Comparison of ENCODE assay signal across 8 cellular contexts in genomic region chr17:3893003-3893719, GRCh38. TPM values are rescaled to one million over a fixed set of nuclear protein-coding genes. Genes with fewer than 3 reads are reported as not detected.
DNase-seq lines count a peak whose midpoint lies in the region; ATAC-seq and TF ChIP-seq lines count a peak whose summit lies in the region.

Gene CAMKK1, minus strand, starts transcription at chr17:3893053. Its CDS starts 7,366 bp downstream, at chr17:3885687.

- no peak for TF ChIP-seq CTCF in fibroblast of the aortic adventitia (IDR thresholded peaks at IDR 0.05; ENCODE audit: insufficient read depth, low read length)
- no peak for TF ChIP-seq CTCF in nephron progenitor cell (IDR thresholded peaks at IDR 0.05)

- H3K27me3 Mint-ChIP-seq in IgD-negative memory B cell = no peaks in the 10 kb centered on the region
- H3K27me3 Mint-ChIP-seq in activated T-helper 2 cell treated with anti-CD3 and anti-CD28 coated beads, Interferon-gamma antibody, Interleukin-2, Interleukin-4, amounts not matched to agents 10 μg/mL and 5 μg/mL and 100 μg/mL, durations not matched to agents 14 hours and 24 hours and 36 hours (ENCODE audit: low read depth) = peaks cover 6% of the 10 kb centered on the region
- peaks cover 42% of the 10 kb centered on the region for H3K27me3 Mint-ChIP-seq in nephron progenitor cell (ENCODE audit: low read depth, poor library complexity)
- peaks cover 7% of the 10 kb centered on the region for H3K27me3 Mint-ChIP-seq in stimulated activated naive CD8-positive, alpha-beta T cell treated with anti-CD3 and anti-CD28 coated beads, Interleukin-15, Interleukin-2, amounts not matched to agents 100 ng/mL and 50 ng/mL, for 24 hours

- H3K27ac Mint-ChIP-seq in IgD-negative memory B cell = peak within 1 kb of the TSS; percentile 39 to 87 (median 80)
- peak within 1 kb of the TSS; percentile 79 for H3K27ac Mint-ChIP-seq in activated T-helper 2 cell treated with anti-CD3 and anti-CD28 coated beads, Interferon-gamma antibody, Interleukin-2, Interleukin-4, amounts not matched to agents 10 μg/mL and 5 μg/mL and 100 μg/mL, durations not matched to agents 14 hours and 24 hours and 36 hours
- H3K27ac Mint-ChIP-seq in nephron progenitor cell = no peak within 1 kb of the TSS
- peak within 1 kb of the TSS; percentile 63 for H3K27ac Mint-ChIP-seq in stimulated activated naive CD8-positive, alpha-beta T cell treated with anti-CD3 and anti-CD28 coated beads, Interleukin-15, Interleukin-2, amounts not matched to agents 100 ng/mL and 50 ng/mL, for 24 hours

- peaks cover 8 to 22% (median 17%) of the 10 kb centered on the region in 3 donors for H3K4me1 Mint-ChIP-seq in IgD-negative memory B cell
- peaks cover 23% of the 10 kb centered on the region for H3K4me1 Mint-ChIP-seq in activated T-helper 2 cell treated with anti-CD3 and anti-CD28 coated beads, Interferon-gamma antibody, Interleukin-2, Interleukin-4, amounts not matched to agents 10 μg/mL and 5 μg/mL and 100 μg/mL, durations not matched to agents 14 hours and 24 hours and 36 hours (ENCODE audit: low read depth)
- peaks cover 77% of the 10 kb centered on the region for H3K4me1 Mint-ChIP-seq in nephron progenitor cell
- peaks cover 30% of the 10 kb centered on the region for H3K4me1 Mint-ChIP-seq in stimulated activated naive CD8-positive, alpha-beta T cell treated with anti-CD3 and anti-CD28 coated beads, Interleukin-15, Interleukin-2, amounts not matched to agents 100 ng/mL and 50 ng/mL, for 24 hours (ENCODE audit: low read depth)

- intact Hi-C loops in activated T-helper 2 cell treated with anti-CD3 and anti-CD28 coated beads, Interferon-gamma antibody, Interleukin-2, Interleukin-4, amounts not matched to agents 10 μg/mL and 5 μg/mL and 100 μg/mL, durations not matched to agents 14 hours and 24 hours and 36 hours (cut with micrococcal nuclease) = loop anchor here (2.0 kb wide), 1 partner anchor 46 kb away; the partner anchor contains the start of gene NCBP3

- H3K4me3 Mint-ChIP-seq in IgD-negative memory B cell (peak within 1 kb of the TSS; percentile 82 to 95 (median 90)), nephron progenitor cell (peak within 1 kb of the TSS; percentile 78)
- peak within 1 kb of the TSS; percentile 79 for H3K4me3 Mint-ChIP-seq in activated T-helper 2 cell treated with anti-CD3 and anti-CD28 coated beads, Interferon-gamma antibody, Interleukin-2, Interleukin-4, amounts not matched to agents 10 μg/mL and 5 μg/mL and 100 μg/mL, durations not matched to agents 14 hours and 24 hours and 36 hours (ENCODE audit: low read depth)
- H3K4me3 Mint-ChIP-seq in stimulated activated naive CD8-positive, alpha-beta T cell treated with anti-CD3 and anti-CD28 coated beads, Interleukin-15, Interleukin-2, amounts not matched to agents 100 ng/mL and 50 ng/mL, for 24 hours = peak within 1 kb of the TSS; percentile 80

- peak within 1 kb of the TSS; percentile 71 for H3K4me3 ChIP-seq in fibroblast of the aortic adventitia (ENCODE audit: low read depth, low read length)

- H3K36me3 Mint-ChIP-seq in IgD-negative memory B cell = no peaks in the 10 kb centered on the region
- no peaks in the 10 kb centered on the region for H3K36me3 Mint-ChIP-seq in activated T-helper 2 cell treated with anti-CD3 and anti-CD28 coated beads, Interferon-gamma antibody, Interleukin-2, Interleukin-4, amounts not matched to agents 10 μg/mL and 5 μg/mL and 100 μg/mL, durations not matched to agents 14 hours and 24 hours and 36 hours (ENCODE audit: low read depth)
- H3K36me3 Mint-ChIP-seq in nephron progenitor cell (ENCODE audit: low read depth) = no peaks in the 10 kb centered on the region
- H3K36me3 Mint-ChIP-seq in stimulated activated naive CD8-positive, alpha-beta T cell treated with anti-CD3 and anti-CD28 coated beads, Interleukin-15, Interleukin-2, amounts not matched to agents 100 ng/mL and 50 ng/mL, for 24 hours (ENCODE audit: low read depth) = no peaks in the 10 kb centered on the region

- DNase-seq in DMS79 (lab: John Stamatoyannopoulos, UW) (peak; percentile 71), RPMI8226 (peak; percentile 91), fibroblast of the aortic adventitia (ENCODE audit: low read depth) (peak; percentile 68), nephron progenitor cell (peak; percentile 92)
- peak; percentile 88 for DNase-seq in activated T-helper 2 cell treated with anti-CD3 and anti-CD28 coated beads, Interferon-gamma antibody, Interleukin-2, Interleukin-4, amounts not matched to agents 10 μg/mL and 5 μg/mL and 100 μg/mL, durations not matched to agents 14 hours and 24 hours and 36 hours (ENCODE audit: low spot score)

- H3K9me3 Mint-ChIP-seq in IgD-negative memory B cell = no peaks in the 10 kb centered on the region
- H3K9me3 Mint-ChIP-seq in activated T-helper 2 cell treated with anti-CD3 and anti-CD28 coated beads, Interferon-gamma antibody, Interleukin-2, Interleukin-4, amounts not matched to agents 10 μg/mL and 5 μg/mL and 100 μg/mL, durations not matched to agents 14 hours and 24 hours and 36 hours = no peaks in the 10 kb centered on the region
- no peaks in the 10 kb centered on the region for H3K9me3 Mint-ChIP-seq in nephron progenitor cell
- no peaks in the 10 kb centered on the region for H3K9me3 Mint-ChIP-seq in stimulated activated naive CD8-positive, alpha-beta T cell treated with anti-CD3 and anti-CD28 coated beads, Interleukin-15, Interleukin-2, amounts not matched to agents 100 ng/mL and 50 ng/mL, for 24 hours

- peak; percentile 82 for ATAC-seq in GM21529 (IDR thresholded peaks at IDR 0.05; ENCODE audit: unreplicated experiment)

RNA-seq across cellular contexts. Expression of gene CAMKK1, which starts in this region (rescaled TPM):
- 0.53 TPM for polyA plus RNA-seq in IgD-negative memory B cell
- total RNA-seq in activated T-helper 2 cell treated with anti-CD3 and anti-CD28 coated beads, Interferon-gamma antibody, Interleukin-2, Interleukin-4, amounts not matched to agents 10 μg/mL and 5 μg/mL and 100 μg/mL, durations not matched to agents 14 hours and 24 hours and 36 hours = 6.5 and 6.6 TPM in 2 replicates
- total RNA-seq in fibroblast of the aortic adventitia (ENCODE audit: low replicate concordance) = 8.3 and 17.7 TPM in 2 replicates

Comparison
In these comparisons a context has a peak if more than half of its experiments do, and no peak if none do; other contexts are left out.
1. Peak in every context shown above with its lines: DNase-seq, ATAC-seq and H3K4me3 ChIP-seq.